In genomic region chr9:70285981-70286616, GRCh38 we compare ENCODE assay signal across 24 cellular contexts.
"Had no signal": no experiment of that assay in that cellular context is flagged by ENCODE, and none has a peak within 500 bp of the region (broad histone marks: within the 10 kb centered on the region; RNA-seq: fewer than 3 reads in every experiment).

No MANE protein-coding gene starts in this region.

- H3K36me3 ChIP-seq: breast epithelium, prostate gland had no signal

- FAIRE-seq: endothelial cell of umbilical vein, pancreas had no signal

- H3K4me3 ChIP-seq: breast epithelium, coronary artery, dorsolateral prefrontal cortex, gastrocnemius medialis, pancreas, prostate gland, spleen, suprapubic skin, tibial artery had no signal

- H3K27me3 Mint-ChIP-seq: activated CD4-positive, alpha-beta memory T cell treated with anti-CD3 and anti-CD28 coated beads for 36 hours; activated CD4-positive, alpha-beta T cell treated with anti-CD3 and anti-CD28 coated beads, Interleukin-2, amount 10 ng/mL, durations not matched to agents 24 days and 14 days; activated naive CD4-positive, alpha-beta T cell treated with anti-CD3 and anti-CD28 coated beads, Interleukin-2, amount 50 U/mL, for 24 hours; activated naive CD8-positive, alpha-beta T cell treated with anti-CD3 and anti-CD28 coated beads, Interleukin-2, amount 50 U/mL, for 24 hours; effector memory CD8-positive, alpha-beta T cell had no signal

- H3K4me1 Mint-ChIP-seq: nephron progenitor cell had no signal

- DNase-seq: activated CD4-positive, alpha-beta memory T cell treated with anti-CD3 and anti-CD28 coated beads for 36 hours; activated CD4-positive, alpha-beta T cell treated with anti-CD3 and anti-CD28 coated beads, Interleukin-2, amount 10 ng/mL, durations not matched to agents 24 days and 14 days; activated CD4-positive, CD25-positive, alpha-beta regulatory T cell treated with anti-CD3 and anti-CD28 coated beads, Interleukin-2, amount 50 U/mL, for 72 hours; activated CD8-positive, alpha-beta memory T cell treated with anti-CD3 and anti-CD28 coated beads, Interleukin-2, amount 50 U/mL, for 4 hours; activated naive CD8-positive, alpha-beta T cell treated with anti-CD3 and anti-CD28 coated beads, Interleukin-2, amount 50 U/mL, for 24 hours; activated T-cell treated with anti-CD3 and anti-CD28 coated beads, Interleukin-2, amount 50 U/mL, for 4 hours; dorsolateral prefrontal cortex; effector memory CD8-positive, alpha-beta T cell; gastrocnemius medialis; head of caudate nucleus; nephron progenitor cell; pancreas; spleen; stimulated activated naive CD4-positive, alpha-beta T cell; T-helper 2 cell; tibial artery had no signal

- H3K27me3 ChIP-seq: breast epithelium, dorsolateral prefrontal cortex, gastrocnemius medialis, neutrophil, pancreas, spleen, suprapubic skin, tibial artery had no signal

- H3K4me3 Mint-ChIP-seq: activated CD4-positive, alpha-beta memory T cell treated with anti-CD3 and anti-CD28 coated beads for 36 hours; activated CD4-positive, alpha-beta T cell treated with anti-CD3 and anti-CD28 coated beads, Interleukin-2, amount 10 ng/mL, durations not matched to agents 24 days and 14 days; activated naive CD4-positive, alpha-beta T cell treated with anti-CD3 and anti-CD28 coated beads, Interleukin-2, amount 50 U/mL, for 24 hours; activated naive CD8-positive, alpha-beta T cell treated with anti-CD3 and anti-CD28 coated beads, Interleukin-2, amount 50 U/mL, for 24 hours; activated T-cell treated with anti-CD3 and anti-CD28 coated beads, Interleukin-2, amount 50 U/mL, for 4 hours; effector memory CD8-positive, alpha-beta T cell; nephron progenitor cell had no signal

- H3K4me1 ChIP-seq: breast epithelium, gastrocnemius medialis, pancreas, prostate gland had no signal

- H3K9me3 Mint-ChIP-seq: activated naive CD4-positive, alpha-beta T cell treated with anti-CD3 and anti-CD28 coated beads, Interleukin-2, amount 50 U/mL, for 24 hours; activated naive CD8-positive, alpha-beta T cell treated with anti-CD3 and anti-CD28 coated beads, Interleukin-2, amount 50 U/mL, for 24 hours; effector memory CD8-positive, alpha-beta T cell had no signal

- H3K27ac Mint-ChIP-seq: activated CD4-positive, alpha-beta memory T cell treated with anti-CD3 and anti-CD28 coated beads for 36 hours; activated CD4-positive, alpha-beta T cell treated with anti-CD3 and anti-CD28 coated beads, Interleukin-2, amount 10 ng/mL, durations not matched to agents 24 days and 14 days; activated naive CD4-positive, alpha-beta T cell treated with anti-CD3 and anti-CD28 coated beads, Interleukin-2, amount 50 U/mL, for 24 hours; activated naive CD8-positive, alpha-beta T cell treated with anti-CD3 and anti-CD28 coated beads, Interleukin-2, amount 50 U/mL, for 24 hours; activated T-helper 2 cell treated with anti-CD3 and anti-CD28 coated beads, Interferon-gamma antibody, Interleukin-2, Interleukin-4, amounts not matched to agents 10 μg/mL and 5 μg/mL and 100 μg/mL, durations not matched to agents 14 hours and 24 hours and 36 hours; nephron progenitor cell had no signal

- H3K9me3 ChIP-seq: gastrocnemius medialis, neutrophil, pancreas, prostate gland, suprapubic skin, tibial artery had no signal

- H3K27ac ChIP-seq: breast epithelium, dorsolateral prefrontal cortex, gastrocnemius medialis, neutrophil, pancreas, prostate gland, suprapubic skin, tibial artery had no signal

- ATAC-seq: activated naive CD8-positive, alpha-beta T cell treated with anti-CD3 and anti-CD28 coated beads, Interleukin-2, amount 50 U/mL, for 24 hours; activated T-cell treated with anti-CD3 and anti-CD28 coated beads, Interleukin-2, amount 50 U/mL, for 4 hours; effector memory CD8-positive, alpha-beta T cell; gastrocnemius medialis had no signal
